Comparison of ENCODE assay signal across 9 cellular contexts in the genomic region with DNA sequence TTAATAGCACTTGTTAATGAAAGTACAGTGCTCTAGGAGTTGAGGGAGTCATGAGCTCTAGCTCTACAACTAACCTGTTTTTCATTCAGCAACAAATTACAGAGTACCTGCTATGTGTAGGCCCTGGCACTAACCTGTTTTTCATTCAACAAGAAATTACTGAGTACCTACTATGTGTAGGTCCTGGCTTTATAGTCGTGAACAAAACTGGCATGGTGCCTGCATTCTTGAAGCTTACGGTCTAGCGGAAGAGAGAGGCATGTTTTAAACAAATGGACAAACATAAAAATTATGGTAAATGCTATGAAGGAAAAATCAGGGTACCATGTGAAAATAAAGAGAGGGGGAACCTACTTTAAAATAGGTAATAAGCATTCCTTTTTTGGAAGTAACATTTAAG.
A peak's percentile ranks its signal among the peaks of the same experiment; 100 is the strongest.
DNase-seq lines count a peak whose midpoint lies in the region; ATAC-seq and TF ChIP-seq lines count a peak whose summit lies in the region.
"Had no signal": no experiment of that assay in that cellular context is flagged by ENCODE, and none has a peak within 500 bp of the region (broad histone marks: within the 10 kb centered on the region; RNA-seq: fewer than 3 reads in every experiment).

No MANE protein-coding gene starts in this region.

- H3K27ac Mint-ChIP-seq in effector memory CD8-positive, alpha-beta T cell: peak overlapping the region; percentile 93 to 97

- H3K4me1 Mint-ChIP-seq in effector memory CD8-positive, alpha-beta T cell (ENCODE audit: low read depth in 2 of 2): peaks cover 39 to 55% of the 10 kb centered on the region in 2 donors

- H3K36me3 ChIP-seq in NT2/D1 (ENCODE audit: insufficient read depth, insufficient read length, low read length) (peaks cover 67% of the 10 kb centered on the region), neutrophil (peaks cover 25% of the 10 kb centered on the region)

- H3K27me3 ChIP-seq in NT2/D1 (ENCODE audit: insufficient read depth, insufficient read length): no peaks in the 10 kb centered on the region
- no peaks in the 10 kb centered on the region for H3K27me3 ChIP-seq in neutrophil
- H3K27me3 ChIP-seq: pancreas had no signal

- peak overlapping the region; percentile 89 for H3K27ac ChIP-seq in neutrophil

- H3K27me3 Mint-ChIP-seq in effector memory CD8-positive, alpha-beta T cell: no peaks in the 10 kb centered on the region

- ATAC-seq in effector memory CD8-positive, alpha-beta T cell (replicated peaks): no peak
- ATAC-seq: pancreas had no signal

- H3K36me3 Mint-ChIP-seq in effector memory CD8-positive, alpha-beta T cell (ENCODE audit: insufficient read depth): peaks cover 59% of the 10 kb centered on the region

- peak overlapping the region; percentile 27 for H3K9ac ChIP-seq in NT2/D1 (ENCODE audit: insufficient read length, low read depth)

- H3K4me1 ChIP-seq in NT2/D1 (ENCODE audit: insufficient read depth, insufficient read length) (no peaks in the 10 kb centered on the region), neutrophil (ENCODE audit: control insufficient read depth in 1 of 2, insufficient read depth in 1 of 2, low read depth in 1 of 2, low read length in 1 of 2) (peaks cover 32 to 35% of the 10 kb centered on the region in 2 experiments)

- H3K9me3 ChIP-seq in NT2/D1 (ENCODE audit: insufficient read depth, low read length) (peaks cover 8% of the 10 kb centered on the region), neutrophil (no peaks in the 10 kb centered on the region)
- H3K9me3 ChIP-seq: pancreas had no signal

- H3K4me3 Mint-ChIP-seq in effector memory CD8-positive, alpha-beta T cell: peak overlapping the region; percentile 81 to 92

- no peak for TF ChIP-seq CTCF in neutrophil (IDR thresholded peaks at IDR 0.05)

- H3K4me3 ChIP-seq in GM08714 (ENCODE audit: low read length) (peak overlapping the region; percentile 99), NT2/D1 (ENCODE audit: insufficient read length, low read depth) (peak overlapping the region; percentile 100), neutrophil (ENCODE audit: low read depth in 1 of 2, low read length in 1 of 2) (no peak overlapping the region)

- DNase-seq in NT2/D1 (ENCODE audit: low read depth, low spot score) (no peak), medulla oblongata (ENCODE audit: extremely low spot score) (no peak), NOMO-1 treated with DMSO at 0.1 percent for 48 hours (lab: John Stamatoyannopoulos, UW; ENCODE audit: unreplicated experiment) (no peak), hypothalamus (lab: John Stamatoyannopoulos, UW) (no peak), NCI-H146 treated with DMSO at 0.1 percent for 48 hours (lab: John Stamatoyannopoulos, UW; ENCODE audit: unreplicated experiment) (no peak)
- DNase-seq in effector memory CD8-positive, alpha-beta T cell: no peak
- DNase-seq: pancreas had no signal

- H3K9me3 Mint-ChIP-seq in effector memory CD8-positive, alpha-beta T cell: no peaks in the 10 kb centered on the region

Comparison
In these comparisons a context has a peak if more than half of its experiments do, and no peak if none do; other contexts are left out.
1. H3K4me3 ChIP-seq: peak in GM08714 (single experiment) and NT2/D1 (single experiment); none in neutrophil (0 of 2).